Comparison of ENCODE assay signal across 1 cellular context in genomic region chr17:32084016-32084469, GRCh38.
A peak's percentile ranks its signal among the peaks of the same experiment; 100 is the strongest.
TF ChIP-seq lines count a peak whose summit lies in the region.

No MANE protein-coding gene starts in this region.

TF ChIP-seq in H1, 55 proteins besides CTCF, POLR2A, EP300 and RAD21:
- TF ChIP-seq KDM1A (IDR thresholded peaks at IDR 0.05; ENCODE audit: borderline replicate concordance, low read length), result peak; percentile 68; the same call in 1 of the 2 replicates
- peak; percentile 84; the same call in 1 of the 2 replicates for TF ChIP-seq YY1 (IDR thresholded peaks at IDR 0.05; ENCODE audit: low read depth, low read length)
